ENCODE assay signal across 9 cellular contexts in genomic region chr7:35222445-35222844, GRCh38. TPM values are rescaled to one million over a fixed set of nuclear protein-coding genes. Genes with fewer than 3 reads are reported as not detected.
"Had no signal": no experiment of that assay in that cellular context is flagged by ENCODE, and none has a peak within 500 bp of the region (broad histone marks: within the 10 kb centered on the region; RNA-seq: fewer than 3 reads in every experiment).

No MANE protein-coding gene starts in this region.

RNA-seq across cellular contexts. Expression of gene TBX20, which starts 31.5 kb away (rescaled TPM):
- total RNA-seq: chondrocyte, esophagus mucosa, esophagus squamous epithelium, gastrocnemius medialis, glomerular endothelial cell, lower leg skin, lung microvascular endothelial cell, myocyte had no signal
- polyA plus RNA-seq: keratinocyte had no signal
